Comparison of ENCODE assay signal across 1 cellular context in the genomic region with DNA sequence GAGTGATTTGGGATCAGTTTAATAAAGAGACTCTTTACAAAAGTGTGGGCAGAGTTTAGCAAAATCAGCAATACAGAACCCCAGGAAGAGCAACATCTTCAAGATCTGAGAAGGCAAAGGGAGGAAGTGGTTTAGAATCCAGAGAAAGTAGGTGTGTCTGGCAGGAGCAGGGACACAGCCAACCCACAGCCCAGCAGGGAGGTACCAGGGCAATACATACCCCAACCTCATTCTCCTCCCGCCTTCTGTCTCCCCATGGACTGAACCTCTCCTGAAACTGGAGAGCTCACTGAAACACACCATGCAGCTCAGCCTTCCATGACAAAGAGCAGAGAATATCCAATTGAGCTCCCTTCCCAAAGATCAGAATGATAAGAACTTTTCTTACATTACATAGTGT.
TF ChIP-seq lines count a peak whose summit lies in the region.

No MANE protein-coding gene starts in this region.

TF ChIP-seq in WTC11, 78 proteins besides CTCF, POLR2A, EP300 and RAD21 (continued from another document):
- TF ChIP-seq, protein P1, sequence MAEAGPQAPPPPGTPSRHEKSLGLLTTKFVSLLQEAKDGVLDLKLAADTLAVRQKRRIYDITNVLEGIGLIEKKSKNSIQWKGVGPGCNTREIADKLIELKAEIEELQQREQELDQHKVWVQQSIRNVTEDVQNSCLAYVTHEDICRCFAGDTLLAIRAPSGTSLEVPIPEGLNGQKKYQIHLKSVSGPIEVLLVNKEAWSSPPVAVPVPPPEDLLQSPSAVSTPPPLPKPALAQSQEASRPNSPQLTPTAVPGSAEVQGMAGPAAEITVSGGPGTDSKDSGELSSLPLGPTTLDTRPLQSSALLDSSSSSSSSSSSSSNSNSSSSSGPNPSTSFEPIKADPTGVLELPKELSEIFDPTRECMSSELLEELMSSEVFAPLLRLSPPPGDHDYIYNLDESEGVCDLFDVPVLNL (CRISPR knock-in tag; IDR thresholded peaks at IDR 0.05; ENCODE audit: borderline replicate concordance, low read depth): no peak
- TF ChIP-seq, protein P2, sequence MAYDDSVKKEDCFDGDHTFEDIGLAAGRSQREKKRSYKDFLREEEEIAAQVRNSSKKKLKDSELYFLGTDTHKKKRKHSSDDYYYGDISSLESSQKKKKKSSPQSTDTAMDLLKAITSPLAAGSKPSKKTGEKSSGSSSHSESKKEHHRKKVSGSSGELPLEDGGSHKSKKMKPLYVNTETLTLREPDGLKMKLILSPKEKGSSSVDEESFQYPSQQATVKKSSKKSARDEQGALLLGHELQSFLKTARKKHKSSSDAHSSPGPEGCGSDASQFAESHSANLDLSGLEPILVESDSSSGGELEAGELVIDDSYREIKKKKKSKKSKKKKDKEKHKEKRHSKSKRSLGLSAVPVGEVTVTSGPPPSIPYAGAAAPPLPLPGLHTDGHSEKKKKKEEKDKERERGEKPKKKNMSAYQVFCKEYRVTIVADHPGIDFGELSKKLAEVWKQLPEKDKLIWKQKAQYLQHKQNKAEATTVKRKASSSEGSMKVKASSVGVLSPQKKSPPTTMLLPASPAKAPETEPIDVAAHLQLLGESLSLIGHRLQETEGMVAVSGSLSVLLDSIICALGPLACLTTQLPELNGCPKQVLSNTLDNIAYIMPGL (CRISPR knock-in tag; IDR thresholded peaks at IDR 0.05): no peak
- TF ChIP-seq, protein P3, sequence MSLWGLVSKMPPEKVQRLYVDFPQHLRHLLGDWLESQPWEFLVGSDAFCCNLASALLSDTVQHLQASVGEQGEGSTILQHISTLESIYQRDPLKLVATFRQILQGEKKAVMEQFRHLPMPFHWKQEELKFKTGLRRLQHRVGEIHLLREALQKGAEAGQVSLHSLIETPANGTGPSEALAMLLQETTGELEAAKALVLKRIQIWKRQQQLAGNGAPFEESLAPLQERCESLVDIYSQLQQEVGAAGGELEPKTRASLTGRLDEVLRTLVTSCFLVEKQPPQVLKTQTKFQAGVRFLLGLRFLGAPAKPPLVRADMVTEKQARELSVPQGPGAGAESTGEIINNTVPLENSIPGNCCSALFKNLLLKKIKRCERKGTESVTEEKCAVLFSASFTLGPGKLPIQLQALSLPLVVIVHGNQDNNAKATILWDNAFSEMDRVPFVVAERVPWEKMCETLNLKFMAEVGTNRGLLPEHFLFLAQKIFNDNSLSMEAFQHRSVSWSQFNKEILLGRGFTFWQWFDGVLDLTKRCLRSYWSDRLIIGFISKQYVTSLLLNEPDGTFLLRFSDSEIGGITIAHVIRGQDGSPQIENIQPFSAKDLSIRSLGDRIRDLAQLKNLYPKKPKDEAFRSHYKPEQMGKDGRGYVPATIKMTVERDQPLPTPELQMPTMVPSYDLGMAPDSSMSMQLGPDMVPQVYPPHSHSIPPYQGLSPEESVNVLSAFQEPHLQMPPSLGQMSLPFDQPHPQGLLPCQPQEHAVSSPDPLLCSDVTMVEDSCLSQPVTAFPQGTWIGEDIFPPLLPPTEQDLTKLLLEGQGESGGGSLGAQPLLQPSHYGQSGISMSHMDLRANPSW (CRISPR knock-in tag; conservative IDR thresholded peaks at IDR 0.05; ENCODE audit: low read depth): no peak
- TF ChIP-seq RELA (CRISPR knock-in tag; IDR thresholded peaks at IDR 0.05; ENCODE audit: borderline replicate concordance) (no peak), GTF2I (CRISPR knock-in tag; conservative IDR thresholded peaks at IDR 0.05) (no peak), JAZF1 (CRISPR knock-in tag; IDR thresholded peaks at IDR 0.05) (no peak)
- TF ChIP-seq, protein P4, sequence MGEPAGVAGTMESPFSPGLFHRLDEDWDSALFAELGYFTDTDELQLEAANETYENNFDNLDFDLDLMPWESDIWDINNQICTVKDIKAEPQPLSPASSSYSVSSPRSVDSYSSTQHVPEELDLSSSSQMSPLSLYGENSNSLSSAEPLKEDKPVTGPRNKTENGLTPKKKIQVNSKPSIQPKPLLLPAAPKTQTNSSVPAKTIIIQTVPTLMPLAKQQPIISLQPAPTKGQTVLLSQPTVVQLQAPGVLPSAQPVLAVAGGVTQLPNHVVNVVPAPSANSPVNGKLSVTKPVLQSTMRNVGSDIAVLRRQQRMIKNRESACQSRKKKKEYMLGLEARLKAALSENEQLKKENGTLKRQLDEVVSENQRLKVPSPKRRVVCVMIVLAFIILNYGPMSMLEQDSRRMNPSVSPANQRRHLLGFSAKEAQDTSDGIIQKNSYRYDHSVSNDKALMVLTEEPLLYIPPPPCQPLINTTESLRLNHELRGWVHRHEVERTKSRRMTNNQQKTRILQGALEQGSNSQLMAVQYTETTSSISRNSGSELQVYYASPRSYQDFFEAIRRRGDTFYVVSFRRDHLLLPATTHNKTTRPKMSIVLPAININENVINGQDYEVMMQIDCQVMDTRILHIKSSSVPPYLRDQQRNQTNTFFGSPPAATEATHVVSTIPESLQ (CRISPR knock-in tag; IDR thresholded peaks at IDR 0.05): no peak
TF ChIP-seq in WTC11: peak in this region for 0.
